Comparison of ENCODE assay signal across 23 cellular contexts in genomic region chr11:119505861-119506260, GRCh38.
DNase-seq lines count a peak whose midpoint lies in the region; ATAC-seq lines count a peak whose summit lies in the region.
"Had no signal": no experiment of that assay in that cellular context is flagged by ENCODE, and none has a peak within 500 bp of the region (broad histone marks: within the 10 kb centered on the region; RNA-seq: fewer than 3 reads in every experiment).

No MANE protein-coding gene starts in this region.

- peaks cover 31% of the 10 kb centered on the region for H3K4me1 ChIP-seq in adipocyte (ENCODE audit: control insufficient read depth, insufficient read depth, low read length)
- H3K4me1 ChIP-seq: right atrium auricular region, transverse colon had no signal

- no peaks in the 10 kb centered on the region for H3K9me3 Mint-ChIP-seq in natural killer cell treated with Interleukin-12 subunit alpha and Interleukin-12 subunit beta and Interleukin-15 and Interleukin-18, amount 100 ng/mL, for 72 hours
- H3K9me3 Mint-ChIP-seq: CD8-positive, alpha-beta memory T cell had no signal

- H3K4me3 ChIP-seq in adipocyte (ENCODE audit: low read length) = no peak overlapping the region
- H3K4me3 ChIP-seq: GM23338, heart left ventricle, right atrium auricular region, transverse colon had no signal

- H3K4me1 Mint-ChIP-seq in natural killer cell treated with Interleukin-12 subunit alpha and Interleukin-12 subunit beta and Interleukin-15 and Interleukin-18, amount 100 ng/mL, for 72 hours (ENCODE audit: low read depth in 2 of 2) = peaks cover 5 to 9% of the 10 kb centered on the region in 2 donors
- H3K4me1 Mint-ChIP-seq: CD8-positive, alpha-beta memory T cell had no signal

- DNase-seq in Daoy (ENCODE audit: low read depth) (peak; percentile 65), NCI-H146 (lab: John Stamatoyannopoulos, UW) (peak; percentile 77), adipocyte (ENCODE audit: low read depth) (peak; percentile 88), iris pigment epithelial cell (ENCODE audit: low read depth) (peak; percentile 15), HuH-7 (ENCODE audit: low spot score) (no peak)
- no peak for DNase-seq in natural killer cell treated with Interleukin-12 subunit alpha and Interleukin-12 subunit beta and Interleukin-15 and Interleukin-18, amount 100 ng/mL, for 72 hours (ENCODE audit: low spot score)
- DNase-seq: activated T-cell treated with anti-CD3 and anti-CD28 coated beads for 4 hours; aorta; CD8-positive, alpha-beta memory T cell; effector memory CD4-positive, alpha-beta T cell; heart left ventricle; Karpas-422; NCI-H1436 treated with DMSO at 0.1 percent for 48 hours; NCI-H2227 treated with DMSO at 0.1 percent for 48 hours; NK-92 treated with Interleukin-12 subunit alpha and Interleukin-12 subunit beta, amount 100 ng/mL, for 24 hours; nucleus accumbens; stimulated activated naive CD4-positive, alpha-beta T cell treated with Interleukin-2 at 50 U/mL for 16 hours; T-helper 1 cell; transverse colon had no signal

- no peaks in the 10 kb centered on the region for H3K36me3 Mint-ChIP-seq in natural killer cell treated with Interleukin-12 subunit alpha and Interleukin-12 subunit beta and Interleukin-15 and Interleukin-18, amount 100 ng/mL, for 72 hours
- H3K36me3 Mint-ChIP-seq: CD8-positive, alpha-beta memory T cell had no signal

- H3K27me3 ChIP-seq in adipocyte (replicated peaks; ENCODE audit: control insufficient read depth, insufficient read depth, low read length) = peaks cover 8% of the 10 kb centered on the region
- H3K27me3 ChIP-seq: right atrium auricular region had no signal

- no peak overlapping the region for H3K4me3 Mint-ChIP-seq in natural killer cell treated with Interleukin-12 subunit alpha and Interleukin-12 subunit beta and Interleukin-15 and Interleukin-18, amount 100 ng/mL, for 72 hours
- H3K4me3 Mint-ChIP-seq: CD8-positive, alpha-beta memory T cell; GM23338 had no signal

- peaks cover 0 to 4% of the 10 kb centered on the region in 2 donors for H3K27me3 Mint-ChIP-seq in natural killer cell treated with Interleukin-12 subunit alpha and Interleukin-12 subunit beta and Interleukin-15 and Interleukin-18, amount 100 ng/mL, for 72 hours

- H3K9ac ChIP-seq in adipocyte (ENCODE audit: low read length) = no peak overlapping the region

- no peak for ATAC-seq in GM21367 (IDR thresholded peaks at IDR 0.05; ENCODE audit: unreplicated experiment)
- ATAC-seq in GM21786 (IDR thresholded peaks at IDR 0.05; ENCODE audit: unreplicated experiment) = no peak
- ATAC-seq in natural killer cell treated with Interleukin-12 subunit alpha and Interleukin-12 subunit beta and Interleukin-15 and Interleukin-18, amount 100 ng/mL, for 72 hours = no peak
- ATAC-seq: GM23338 had no signal

- no peak overlapping the region for H3K27ac Mint-ChIP-seq in natural killer cell treated with Interleukin-12 subunit alpha and Interleukin-12 subunit beta and Interleukin-15 and Interleukin-18, amount 100 ng/mL, for 72 hours
- H3K27ac Mint-ChIP-seq: CD8-positive, alpha-beta memory T cell; GM23338 had no signal

- H3K36me3 ChIP-seq in adipocyte (ENCODE audit: control insufficient read depth, insufficient read depth, low read length, severe bottlenecking) = no peaks in the 10 kb centered on the region
- H3K36me3 ChIP-seq: heart left ventricle, right atrium auricular region, transverse colon had no signal

- H3K9me3 ChIP-seq in adipocyte (ENCODE audit: control insufficient read depth, low read length) = peaks cover 4% of the 10 kb centered on the region
- H3K9me3 ChIP-seq: heart left ventricle, right atrium auricular region, transverse colon had no signal

Comparison
In these comparisons a context has a peak if more than half of its experiments do, and no peak if none do; other contexts are left out.
1. DNase-seq: peak in Daoy (single experiment), NCI-H146 (single experiment), adipocyte (single experiment) and iris pigment epithelial cell (single experiment); none in HuH-7 (single experiment) and natural killer cell treated with Interleukin-12 subunit alpha and Interleukin-12 subunit beta and Interleukin-15 and Interleukin-18, amount 100 ng/mL, for 72 hours (single experiment).